ENCODE assay signal across 25 cellular contexts in the genomic region with DNA sequence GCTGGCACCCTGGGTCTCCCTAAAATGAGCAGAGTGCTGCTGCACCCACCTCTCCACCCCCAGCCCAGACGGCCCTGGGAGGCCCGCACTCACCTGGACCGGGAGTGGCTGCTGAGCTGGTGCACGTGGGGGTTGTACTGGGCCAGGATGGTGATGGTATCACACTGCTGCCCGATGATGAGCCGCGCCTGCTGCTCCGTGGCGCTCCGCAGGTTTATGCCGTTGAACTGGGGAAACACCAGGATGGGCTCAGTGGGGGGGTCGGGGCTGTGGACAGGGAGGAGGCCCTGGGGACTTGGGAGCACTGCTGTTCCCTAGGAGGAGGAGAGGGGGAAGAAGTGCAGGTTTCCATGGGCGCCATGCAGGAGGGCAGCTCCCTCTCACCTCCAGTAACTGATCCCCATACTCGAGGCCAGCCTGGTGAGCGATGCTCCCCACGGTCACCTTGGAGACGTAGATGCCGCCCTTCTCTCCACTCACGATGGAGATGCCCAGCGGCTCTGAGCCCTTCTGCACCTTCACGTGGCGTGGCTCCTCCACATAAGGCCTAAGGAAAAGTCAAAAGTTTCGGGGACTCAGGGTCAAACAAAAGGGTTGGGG.
"Had no signal": no experiment of that assay in that cellular context is flagged by ENCODE, and none has a peak within 500 bp of the region (broad histone marks: within the 10 kb centered on the region; RNA-seq: fewer than 3 reads in every experiment).

No MANE protein-coding gene starts in this region.

- H3K4me3 Mint-ChIP-seq: immature natural killer cell; memory B cell; naive thymus-derived CD4-positive, alpha-beta T cell; natural killer cell treated with Interleukin-12 subunit alpha and Interleukin-12 subunit beta and Interleukin-15 and Interleukin-18, amount 100 ng/mL, for 72 hours had no signal

- H3K36me3 ChIP-seq: uterus had no signal

- H3K4me1 ChIP-seq: heart left ventricle, left ventricle myocardium inferior, parathyroid adenoma, right atrium auricular region, stomach, testis, uterus had no signal

- H3K27ac Mint-ChIP-seq: memory B cell; naive thymus-derived CD4-positive, alpha-beta T cell; progenitor cell of endocrine pancreas had no signal

- H3K27me3 Mint-ChIP-seq: memory B cell; naive thymus-derived CD4-positive, alpha-beta T cell; natural killer cell treated with Interleukin-12 subunit alpha and Interleukin-12 subunit beta and Interleukin-15 and Interleukin-18, amount 100 ng/mL, for 72 hours; progenitor cell of endocrine pancreas had no signal

- H3K9me3 ChIP-seq: heart left ventricle, left ventricle myocardium inferior, mucosa of descending colon, right atrium auricular region, stomach, testis, thyroid gland, uterus had no signal

- ATAC-seq: mucosa of descending colon; naive thymus-derived CD4-positive, alpha-beta T cell had no signal

- H3K9me3 Mint-ChIP-seq: immature natural killer cell; memory B cell; natural killer cell treated with Interleukin-12 subunit alpha and Interleukin-12 subunit beta and Interleukin-15 and Interleukin-18, amount 100 ng/mL, for 72 hours had no signal

- H3K9ac ChIP-seq: parathyroid adenoma had no signal

- H2AFZ ChIP-seq: parathyroid adenoma had no signal

- H3K27ac ChIP-seq: heart left ventricle, left ventricle myocardium inferior, parathyroid adenoma, right atrium auricular region, skin epidermis, stomach, testis, uterus had no signal

- H3K36me3 Mint-ChIP-seq: memory B cell; natural killer cell treated with Interleukin-12 subunit alpha and Interleukin-12 subunit beta and Interleukin-15 and Interleukin-18, amount 100 ng/mL, for 72 hours had no signal

- H3K4me1 Mint-ChIP-seq: immature natural killer cell; memory B cell; naive thymus-derived CD4-positive, alpha-beta T cell had no signal

- H3K27me3 ChIP-seq: heart left ventricle, right atrium auricular region, stomach, testis, thyroid gland, uterus had no signal

- FAIRE-seq: islet of Langerhans had no signal

- H3K4me3 ChIP-seq: heart left ventricle, left ventricle myocardium inferior, mucosa of descending colon, right atrium auricular region, skin epidermis, stomach, testis, thyroid gland, uterus had no signal

- DNase-seq: hypothalamus; immature natural killer cell; left ventricle myocardium inferior; midbrain; mucosa of descending colon; naive thymus-derived CD4-positive, alpha-beta T cell; nucleus accumbens; stimulated activated CD4-positive, alpha-beta T cell treated with anti-CD3 and anti-CD28 coated beads, Interleukin-12 subunit alpha, Interleukin-12 subunit beta, amount 100 ng/mL, for 4 hours; stimulated activated CD4-positive, alpha-beta T cell treated with anti-CD3 and anti-CD28 coated beads, Interleukin-15, amount 100 ng/mL, for 24 hours; stimulated activated CD4-positive, alpha-beta T cell treated with anti-CD3 and anti-CD28 coated beads, Interleukin-2, amount 100 ng/mL, for 24 hours; stimulated activated CD4-positive, alpha-beta T cell treated with anti-CD3 and anti-CD28 coated beads, Interleukin-4, amount 100 ng/mL, for 1 hour; stimulated activated naive CD4-positive, alpha-beta T cell; stomach; testis; thyroid gland; trophoblast cell; uterus had no signal
